4 cellular contexts compared by ENCODE assay signal in genomic region chr6:119801041-119801440, GRCh38.
"Had no signal": no experiment of that assay in that cellular context is flagged by ENCODE, and none has a peak within 500 bp of the region (broad histone marks: within the 10 kb centered on the region; RNA-seq: fewer than 3 reads in every experiment).

No MANE protein-coding gene starts in this region.

- ATAC-seq: GM23338, K562 had no signal

- H3K4me2 ChIP-seq: GM23338 had no signal

- H3K4me3 ChIP-seq: GM23338, K562 had no signal

- DNase-seq: H9, IMR-90 had no signal

- H2AFZ ChIP-seq: GM23338 had no signal
